8 cellular contexts compared by ENCODE assay signal in genomic region chr17:75587718-75588545, GRCh38. TPM values are rescaled to one million over a fixed set of nuclear protein-coding genes. Genes with fewer than 3 reads are reported as not detected.
DNase-seq lines count a peak whose midpoint lies in the region.

TSS of gene MYO15B (plus strand) at chr17:75587800. CDS start at chr17:75588058, 258 bp downstream.

- H3K4ac ChIP-seq in mesenchymal stem cell (ENCODE audit: low read depth in 1 of 2, low read length in 2 of 2) = peak within 1 kb of the TSS; percentile 68 to 88

- peak within 1 kb of the TSS in 1 of 2 experiments; percentile 76 for H2BK12ac ChIP-seq in mesenchymal stem cell (ENCODE audit: low read length in 2 of 2)

- H4K8ac ChIP-seq in mesenchymal stem cell (ENCODE audit: low read length) = peak within 1 kb of the TSS; percentile 94

- peak within 1 kb of the TSS; percentile 70 to 84 for H3K18ac ChIP-seq in mesenchymal stem cell (ENCODE audit: low read depth in 1 of 2, low read length in 2 of 2)

- H3K9me3 ChIP-seq in mesenchymal stem cell (ENCODE audit: control insufficient read depth, low read length) = peaks cover 4% of the 10 kb centered on the region

- H3K4me1 ChIP-seq in mesenchymal stem cell (ENCODE audit: control insufficient read depth, insufficient read depth, low read depth, low read length) = peaks cover 15% of the 10 kb centered on the region

- peaks cover 10 to 56% of the 10 kb centered on the region in 2 experiments for H3K27me3 ChIP-seq in mesenchymal stem cell (ENCODE audit: control insufficient read depth in 1 of 2, insufficient read depth in 1 of 2, low read length in 2 of 2)

- DNase-seq in DMS53 treated with DMSO at 0.1 percent for 48 hours (lab: John Stamatoyannopoulos, UW; ENCODE audit: unreplicated experiment) = peak; percentile 14
- peak; percentile 23 for DNase-seq in NCI-H1105 (lab: John Stamatoyannopoulos, UW)
- DNase-seq in activated CD4-positive, alpha-beta T cell treated with anti-CD3 and anti-CD28 coated beads, Interleukin-2, amount 50 U/mL, for 4 hours = peak; percentile 46 to 47
- peak; percentile 41 for DNase-seq in dermis blood vessel endothelial cell
- peak; percentile 56 for DNase-seq in mesenchymal stem cell
- DNase-seq in stimulated activated CD8-positive, alpha-beta memory T cell treated with anti-CD3 and anti-CD28 coated beads, Interleukin-15, amount 100 ng/mL, for 4 hours (ENCODE audit: low read depth in 2 of 2) = peak; percentile 19 to 49
- DNase-seq in AG08395 (ENCODE audit: low spot score) = no peak
- no peak for DNase-seq in GOT3 (lab: John Stamatoyannopoulos, UW)

- H3K36me3 ChIP-seq in mesenchymal stem cell (ENCODE audit: control insufficient read depth in 1 of 2, insufficient read depth in 2 of 2, low read depth in 1 of 2, low read length in 2 of 2) = no peaks in the 10 kb centered on the region

- H3K4me3 ChIP-seq in mesenchymal stem cell (ENCODE audit: insufficient read depth in 1 of 2, low read depth in 1 of 2, low read length in 2 of 2) = peak within 1 kb of the TSS; percentile 35 to 47

- WGBS in mesenchymal stem cell = 14% methylated on average over 59 of the region's 76 CpGs

- H3K4me2 ChIP-seq in mesenchymal stem cell (ENCODE audit: low read length, poor library complexity, severe bottlenecking) = no peak within 1 kb of the TSS

- H2BK15ac ChIP-seq in mesenchymal stem cell (ENCODE audit: low read depth, poor library complexity, severe bottlenecking) = peak within 1 kb of the TSS; percentile 98

- H4K91ac ChIP-seq in mesenchymal stem cell (ENCODE audit: low read length) = peak within 1 kb of the TSS; percentile 74

- peak within 1 kb of the TSS; percentile 64 for H2BK120ac ChIP-seq in mesenchymal stem cell (ENCODE audit: low read depth, low read length)

- peak within 1 kb of the TSS; percentile 62 to 78 for H3K23ac ChIP-seq in mesenchymal stem cell (ENCODE audit: low read length in 2 of 2)

- no peak within 1 kb of the TSS for H3K9ac ChIP-seq in mesenchymal stem cell (ENCODE audit: low read length)

- H3K14ac ChIP-seq in mesenchymal stem cell (ENCODE audit: low read length in 2 of 2) = peak within 1 kb of the TSS in 1 of 2 experiments; percentile 35

- no peak within 1 kb of the TSS for H2AFZ ChIP-seq in mesenchymal stem cell (ENCODE audit: low read depth, low read length)

- no peak within 1 kb of the TSS for H2BK5ac ChIP-seq in mesenchymal stem cell (ENCODE audit: low read depth, low read length, poor library complexity, severe bottlenecking)

- H2AK5ac ChIP-seq in mesenchymal stem cell (ENCODE audit: low read length, severe bottlenecking) = no peak within 1 kb of the TSS

- H3K79me1 ChIP-seq in mesenchymal stem cell (replicated peaks; ENCODE audit: low read length, poor library complexity, severe bottlenecking) = no peaks in the 10 kb centered on the region

- H3K27ac ChIP-seq in mesenchymal stem cell (ENCODE audit: low read length, poor library complexity, severe bottlenecking) = no peak within 1 kb of the TSS

RNA-seq across cellular contexts. Expression of gene MYO15B, which starts in this region (rescaled TPM):
- 7.5 and 28.4 TPM in 2 replicates for total RNA-seq in dermis blood vessel endothelial cell
- polyA plus RNA-seq in mesenchymal stem cell (2013, experiment 1 of 2) = 2.6 TPM
- polyA plus RNA-seq in mesenchymal stem cell (2013, experiment 2 of 2) = 2.7 TPM

Comparison
In these comparisons a context has a peak if more than half of its experiments do, and no peak if none do; other contexts are left out.
1. DNase-seq: peak in DMS53 treated with DMSO at 0.1 percent for 48 hours (single experiment), NCI-H1105 (single experiment), activated CD4-positive, alpha-beta T cell treated with anti-CD3 and anti-CD28 coated beads, Interleukin-2, amount 50 U/mL, for 4 hours (2 of 2), dermis blood vessel endothelial cell (single experiment), mesenchymal stem cell (single experiment) and stimulated activated CD8-positive, alpha-beta memory T cell treated with anti-CD3 and anti-CD28 coated beads, Interleukin-15, amount 100 ng/mL, for 4 hours (2 of 2); none in AG08395 (single experiment) and GOT3 (single experiment).